ENCODE assay signal across 9 cellular contexts in genomic region chr6:167485186-167485978, GRCh38.
DNase-seq lines count a peak whose midpoint lies in the region; ATAC-seq, FAIRE-seq and TF ChIP-seq lines count a peak whose summit lies in the region.
"Had no signal": no experiment of that assay in that cellular context is flagged by ENCODE, and none has a peak within 500 bp of the region (broad histone marks: within the 10 kb centered on the region; RNA-seq: fewer than 3 reads in every experiment).

No MANE protein-coding gene starts in this region.

- DNase-seq in NCI-H1694 treated with DMSO at 0.1 percent for 48 hours (lab: John Stamatoyannopoulos, UW) (peak; percentile 1), NCI-H1694 (lab: John Stamatoyannopoulos, UW) (no peak), brain microvascular endothelial cell (peak; percentile 35), kidney (no peak), superior temporal gyrus (ENCODE audit: extremely low spot score) (peak; percentile 88), 8988T (no peak), NCI-H774 (lab: John Stamatoyannopoulos, UW) (no peak)
- DNase-seq: SIG-M5 had no signal

- H3K36me3 ChIP-seq in brain microvascular endothelial cell (replicated peaks) (no peaks in the 10 kb centered on the region), kidney (ENCODE audit: control insufficient read depth in 1 of 2, insufficient read depth in 2 of 2, low read length in 2 of 2) (no peaks in the 10 kb centered on the region)

- no peak for ATAC-seq in GM18870 (IDR thresholded peaks at IDR 0.05; ENCODE audit: unreplicated experiment)

- no peaks in the 10 kb centered on the region for H3K9me3 ChIP-seq in kidney (ENCODE audit: control insufficient read depth in 1 of 2, low read length in 2 of 2)

- in situ Hi-C loops in brain microvascular endothelial cell (cut with HindIII; ENCODE audit: low pct_ligation_motif_present, low sequenced_read_pairs), result no loop called here

- TF ChIP-seq CTCF in brain microvascular endothelial cell (IDR thresholded peaks at IDR 0.05; ENCODE audit: low read depth, low read length, missing control alignments) (peak; percentile 38), kidney (IDR thresholded peaks at IDR 0.05; ENCODE audit: borderline replicate concordance, extremely low read depth, insufficient read depth) (peak; percentile 44)

- H3K4me1 ChIP-seq in kidney (ENCODE audit: control insufficient read depth in 1 of 2, insufficient read depth in 1 of 2, low read depth in 1 of 2, low read length in 2 of 2), result no peaks in the 10 kb centered on the region

- no peak for FAIRE-seq in kidney (lab: Jason Lieb, UNC)

- H3K9ac ChIP-seq in kidney (ENCODE audit: low read length in 2 of 2), result no peak overlapping the region

- H3K27ac ChIP-seq in brain microvascular endothelial cell (no peak overlapping the region), kidney (ENCODE audit: low read depth in 2 of 2, low read length in 2 of 2) (no peak overlapping the region)

- H3K27me3 ChIP-seq in brain microvascular endothelial cell (replicated peaks), result no peaks in the 10 kb centered on the region

- intact Hi-C loops in kidney (cut with DNase I), result loop anchor here (10.0 kb wide), 1 partner anchor 409 kb away; no protein-coding TSS in a partner anchor

- no peak overlapping the region for H3K4me3 ChIP-seq in brain microvascular endothelial cell (ENCODE audit: low read depth, low read length)
- H3K4me3 ChIP-seq in kidney (ENCODE audit: low read length in 2 of 2), result no peak overlapping the region

Comparison
In these comparisons a context has a peak if more than half of its experiments do, and no peak if none do; other contexts are left out.
1. DNase-seq: peak in NCI-H1694 treated with DMSO at 0.1 percent for 48 hours (single experiment), brain microvascular endothelial cell (single experiment) and superior temporal gyrus (single experiment); none in NCI-H1694 (single experiment), kidney (single experiment), 8988T (single experiment) and NCI-H774 (single experiment).